Comparison of ENCODE assay signal across 20 cellular contexts in genomic region chr3:30333903-30334302, GRCh38.
"Had no signal": no experiment of that assay in that cellular context is flagged by ENCODE, and none has a peak within 500 bp of the region (broad histone marks: within the 10 kb centered on the region; RNA-seq: fewer than 3 reads in every experiment).

No MANE protein-coding gene starts in this region.

- H3K9me3 ChIP-seq: adrenal gland, neutrophil, tibial artery had no signal

- H3K4me1 ChIP-seq: adrenal gland had no signal

- H3K27me3 Mint-ChIP-seq: activated naive CD4-positive, alpha-beta T cell treated with anti-CD3 and anti-CD28 coated beads, Interleukin-2, amount 50 U/mL, for 24 hours; T-helper 17 cell had no signal

- H3K4me3 ChIP-seq: adrenal gland, lower lobe of right lung, tibial artery had no signal

- H3K4me1 Mint-ChIP-seq: T-helper 17 cell had no signal

- H3K36me3 ChIP-seq: adrenal gland, lower lobe of right lung, neutrophil, tibial artery, WERI-Rb-1 had no signal

- H3K9me3 Mint-ChIP-seq: activated naive CD4-positive, alpha-beta T cell treated with anti-CD3 and anti-CD28 coated beads, Interleukin-2, amount 50 U/mL, for 24 hours had no signal

- H3K27ac Mint-ChIP-seq: natural killer cell treated with Interleukin-12 subunit alpha and Interleukin-12 subunit beta and Interleukin-15 and Interleukin-18, amount 100 ng/mL, for 72 hours; T-helper 17 cell had no signal

- ATAC-seq: esophagus mucosa; lower lobe of right lung; natural killer cell treated with Interleukin-12 subunit alpha and Interleukin-12 subunit beta and Interleukin-15 and Interleukin-18, amount 100 ng/mL, for 72 hours; T-helper 17 cell had no signal

- H3K27me3 ChIP-seq: adrenal gland, neutrophil, tibial artery had no signal

- H3K36me3 Mint-ChIP-seq: activated naive CD4-positive, alpha-beta T cell treated with anti-CD3 and anti-CD28 coated beads, Interleukin-2, amount 50 U/mL, for 24 hours had no signal

- H3K4me3 Mint-ChIP-seq: activated naive CD4-positive, alpha-beta T cell treated with anti-CD3 and anti-CD28 coated beads, Interleukin-2, amount 50 U/mL, for 24 hours; natural killer cell treated with Interleukin-12 subunit alpha and Interleukin-12 subunit beta and Interleukin-15 and Interleukin-18, amount 100 ng/mL, for 72 hours; T-helper 17 cell had no signal

- DNase-seq: activated CD4-positive, alpha-beta T cell treated with anti-CD3 and anti-CD28 coated beads, Interleukin-2, amount 50 U/mL, for 4 hours; activated gamma-delta T cell; adrenal gland; effector CD4-positive, alpha-beta T cell; foreskin melanocyte; glutamatergic neuron; hippocampal formation; left colon; lower lobe of right lung; stimulated activated CD4-positive, alpha-beta T cell treated with anti-CD3 and anti-CD28 coated beads, Interleukin-12 subunit alpha, Interleukin-12 subunit beta, amount 100 ng/mL, for 4 hours; stimulated activated CD4-positive, alpha-beta T cell treated with anti-CD3 and anti-CD28 coated beads, Interleukin-1b, Interleukin-23, amount 100 ng/mL, for 48 hours; stimulated activated CD8-positive, alpha-beta memory T cell treated with anti-CD3 and anti-CD28 coated beads, Interleukin-4, amount 100 ng/mL, for 48 hours; stimulated activated naive CD4-positive, alpha-beta T cell; T-helper 17 cell; tibial artery; WERI-Rb-1 had no signal

- H3K27ac ChIP-seq: adrenal gland, lower lobe of right lung, tibial artery, WERI-Rb-1 had no signal
